Comparison of ENCODE assay signal across 8 cellular contexts in the genomic region with DNA sequence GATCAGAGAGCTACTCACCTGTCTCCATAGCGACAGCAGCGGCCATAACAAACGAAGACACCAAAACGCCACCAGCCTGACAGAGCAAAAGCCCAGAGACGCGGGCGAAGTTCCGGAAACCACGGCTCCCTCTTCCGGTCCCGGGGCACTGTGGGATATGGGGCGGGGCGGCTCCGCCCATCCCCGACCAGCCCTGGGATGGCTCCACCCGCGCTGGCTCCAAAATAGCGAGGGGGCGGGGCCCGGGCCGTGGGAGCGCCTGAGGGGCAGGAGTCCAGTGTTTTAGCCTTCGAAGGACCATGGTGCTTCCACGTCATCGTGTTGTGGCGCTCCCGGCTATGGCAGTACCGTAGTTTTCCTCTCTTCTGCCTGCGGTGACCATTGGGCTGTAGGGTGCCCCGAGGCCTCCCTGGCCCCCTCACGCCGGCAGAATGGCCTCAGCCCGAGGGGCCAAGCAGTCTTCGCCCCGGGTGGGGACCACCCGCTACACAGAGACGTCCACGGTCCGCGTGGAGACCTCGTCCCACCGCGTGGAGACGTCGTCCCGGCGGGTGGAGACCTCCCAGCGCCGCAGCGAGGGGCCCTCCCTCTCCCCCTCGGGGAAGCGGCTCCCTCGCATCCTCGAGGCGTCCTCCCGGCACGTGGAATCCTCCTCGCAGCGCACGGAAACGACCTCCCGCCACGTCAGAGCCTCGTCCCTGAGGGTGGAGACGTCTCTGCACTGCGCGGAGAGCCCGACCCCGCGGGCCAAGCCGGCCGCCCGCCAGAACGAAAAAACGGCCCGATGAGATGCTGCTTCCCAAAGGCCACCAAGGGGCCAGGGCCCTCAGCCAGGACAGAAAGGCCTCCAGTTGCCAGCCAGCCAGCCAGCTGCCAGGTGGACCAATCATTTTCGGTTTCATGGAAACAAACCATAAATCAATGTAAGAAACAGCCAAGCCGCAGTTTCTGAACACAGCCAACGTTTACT. TPM values are rescaled to one million over a fixed set of nuclear protein-coding genes. Genes with fewer than 3 reads are reported as not detected.
A peak's percentile ranks its signal among the peaks of the same experiment; 100 is the strongest.
DNase-seq lines count a peak whose midpoint lies in the region; ATAC-seq and TF ChIP-seq lines count a peak whose summit lies in the region.

Gene C17orf100, plus strand, starts transcription at position 280 of the 970 bp plus-strand sequence. Its CDS starts 152 bp downstream, at position 432.
Gene MED31, minus strand, starts transcription at position 123 of the 970 bp plus-strand sequence. Its CDS starts 77 bp downstream, at position 46.

- peak within 1 kb of the TSS; percentile 99 for H3K4me3 ChIP-seq in Loucy (ENCODE audit: low read length, poor library complexity, severe bottlenecking)
- H3K4me3 ChIP-seq in RWPE2 (ENCODE audit: severe bottlenecking), result peak within 1 kb of the TSS; percentile 67
- H3K4me3 ChIP-seq in fibroblast of pulmonary artery (replicated peaks; ENCODE audit: low read depth, low read length), result peak within 1 kb of the TSS; percentile 100

- H3K4me1 ChIP-seq in Loucy (ENCODE audit: insufficient read depth, low read length, poor library complexity, severe bottlenecking) (peaks cover 19% of the 10 kb centered on the region), RWPE2 (ENCODE audit: insufficient read depth, poor library complexity, severe bottlenecking) (peaks cover 27% of the 10 kb centered on the region)

- H3K36me3 ChIP-seq in Loucy (ENCODE audit: insufficient read depth, low read length) (no peaks in the 10 kb centered on the region), RWPE2 (ENCODE audit: low read depth) (peaks cover 35% of the 10 kb centered on the region)

- no peaks in the 10 kb centered on the region for H3K27me3 ChIP-seq in Loucy (ENCODE audit: insufficient read depth, low read length, poor library complexity, severe bottlenecking)
- H3K27me3 ChIP-seq in RWPE2 (ENCODE audit: insufficient read depth, poor library complexity, severe bottlenecking), result no peaks in the 10 kb centered on the region

- H3K9me2 ChIP-seq in Loucy (replicated peaks; ENCODE audit: low read depth, low read length), result no peaks in the 10 kb centered on the region

- H4K20me1 ChIP-seq in Loucy (ENCODE audit: insufficient read depth, low read length, poor library complexity, severe bottlenecking), result peaks cover 36% of the 10 kb centered on the region

- H3K9me3 Mint-ChIP-seq in natural killer cell treated with Interleukin-12 subunit alpha and Interleukin-12 subunit beta and Interleukin-15 and Interleukin-18, amount 100 ng/mL, for 72 hours, result no peaks in the 10 kb centered on the region

- H3K27me3 Mint-ChIP-seq in natural killer cell treated with Interleukin-12 subunit alpha and Interleukin-12 subunit beta and Interleukin-15 and Interleukin-18, amount 100 ng/mL, for 72 hours, result peaks cover 19 to 30% of the 10 kb centered on the region in 2 donors

- peaks cover 10% of the 10 kb centered on the region for H3K36me3 Mint-ChIP-seq in natural killer cell treated with Interleukin-12 subunit alpha and Interleukin-12 subunit beta and Interleukin-15 and Interleukin-18, amount 100 ng/mL, for 72 hours

- ATAC-seq in RWPE2 (ENCODE audit: low read depth), result peak; percentile 75
- peak; percentile 99 for ATAC-seq in natural killer cell treated with Interleukin-12 subunit alpha and Interleukin-12 subunit beta and Interleukin-15 and Interleukin-18, amount 100 ng/mL, for 72 hours

- DNase-seq in Daoy (ENCODE audit: low read depth) (peak; percentile 97), H4 (ENCODE audit: low spot score) (peak; percentile 77), RWPE2 (ENCODE audit: low spot score) (peak; percentile 93), fibroblast of pulmonary artery (ENCODE audit: low read depth) (peak; percentile 93)
- DNase-seq in activated effector memory CD4-positive, alpha-beta T cell treated with Interleukin-2 at 50 U/mL for 16 hours, result peak; percentile 93
- peak; percentile 96 for DNase-seq in natural killer cell treated with Interleukin-12 subunit alpha and Interleukin-12 subunit beta and Interleukin-15 and Interleukin-18, amount 100 ng/mL, for 72 hours (ENCODE audit: low spot score)
- peak; percentile 93 for DNase-seq in stimulated activated naive CD4-positive, alpha-beta T cell treated with Interleukin-2 at 50 U/mL for 16 hours (lab: John Stamatoyannopoulos, UW)

- H3K79me2 ChIP-seq in Loucy (ENCODE audit: insufficient read depth, low read length), result peaks cover 34% of the 10 kb centered on the region

- TF ChIP-seq CTCF in Loucy (conservative IDR thresholded peaks at IDR 0.05; ENCODE audit: low read length) (no peak), RWPE2 (IDR thresholded peaks at IDR 0.05; ENCODE audit: poor library complexity, severe bottlenecking) (no peak), fibroblast of pulmonary artery (IDR thresholded peaks at IDR 0.05; ENCODE audit: low read length, missing control alignments) (no peak)

- H3F3A ChIP-seq in Loucy (ENCODE audit: low read depth), result peaks cover 9% of the 10 kb centered on the region

- peaks cover 44 to 46% of the 10 kb centered on the region in 2 donors for H3K4me1 Mint-ChIP-seq in natural killer cell treated with Interleukin-12 subunit alpha and Interleukin-12 subunit beta and Interleukin-15 and Interleukin-18, amount 100 ng/mL, for 72 hours (ENCODE audit: low read depth in 2 of 2)

- H3K4me3 Mint-ChIP-seq in natural killer cell treated with Interleukin-12 subunit alpha and Interleukin-12 subunit beta and Interleukin-15 and Interleukin-18, amount 100 ng/mL, for 72 hours, result peak within 1 kb of the TSS; percentile 99

- H2AFZ ChIP-seq in Loucy (ENCODE audit: low read length), result peak within 1 kb of the TSS; percentile 69

- H3K27ac ChIP-seq in RWPE2 (ENCODE audit: poor library complexity, severe bottlenecking), result peak within 1 kb of the TSS; percentile 84

- no peaks in the 10 kb centered on the region for H3K9me3 ChIP-seq in Loucy (ENCODE audit: insufficient read depth, low read depth, low read length)
- no peaks in the 10 kb centered on the region for H3K9me3 ChIP-seq in RWPE2 (ENCODE audit: severe bottlenecking)

- peak within 1 kb of the TSS; percentile 91 to 94 for H3K27ac Mint-ChIP-seq in natural killer cell treated with Interleukin-12 subunit alpha and Interleukin-12 subunit beta and Interleukin-15 and Interleukin-18, amount 100 ng/mL, for 72 hours

- H3K4me2 ChIP-seq in Loucy (ENCODE audit: low read depth, low read length, poor library complexity, severe bottlenecking), result peak within 1 kb of the TSS; percentile 93

- H3K9ac ChIP-seq in Loucy (ENCODE audit: low read depth, low read length, poor library complexity, severe bottlenecking), result peak within 1 kb of the TSS; percentile 80

RNA-seq across cellular contexts. Expression of gene C17orf100, which starts in this region (rescaled TPM):
- 0.06 and 0.71 TPM in 2 replicates for total RNA-seq in Daoy (2014; rRNA removed; shearing (Covaris generic))
- 0.29 TPM in 1 of 2 replicates, not detected in the other for total RNA-seq in H4 (2014; rRNA removed; shearing (Covaris generic))
- 1 to 10 TPM; 1.0 to 1.5 TPM for total RNA-seq in natural killer cell treated with Interleukin-12 subunit alpha and Interleukin-12 subunit beta and Interleukin-15 and Interleukin-18, amount 100 ng/mL, for 72 hours

RNA-seq across cellular contexts. Expression of gene MED31, which starts in this region (rescaled TPM):
- 32.0 and 36.5 TPM in 2 replicates for total RNA-seq in Daoy (2014; rRNA removed; shearing (Covaris generic))
- 16.3 and 19.2 TPM in 2 replicates for total RNA-seq in H4 (2014; rRNA removed; shearing (Covaris generic))
- 10 to 100 TPM; 17.3 to 25.3 TPM for total RNA-seq in natural killer cell treated with Interleukin-12 subunit alpha and Interleukin-12 subunit beta and Interleukin-15 and Interleukin-18, amount 100 ng/mL, for 72 hours

Comparison
In these comparisons a context has a peak if more than half of its experiments do, and no peak if none do; other contexts are left out.
1. Peak in every context shown above with its lines: DNase-seq, ATAC-seq, H3K4me3 ChIP-seq and H3K27ac ChIP-seq.